ENCODE assay signal across 21 cellular contexts in the genomic region with DNA sequence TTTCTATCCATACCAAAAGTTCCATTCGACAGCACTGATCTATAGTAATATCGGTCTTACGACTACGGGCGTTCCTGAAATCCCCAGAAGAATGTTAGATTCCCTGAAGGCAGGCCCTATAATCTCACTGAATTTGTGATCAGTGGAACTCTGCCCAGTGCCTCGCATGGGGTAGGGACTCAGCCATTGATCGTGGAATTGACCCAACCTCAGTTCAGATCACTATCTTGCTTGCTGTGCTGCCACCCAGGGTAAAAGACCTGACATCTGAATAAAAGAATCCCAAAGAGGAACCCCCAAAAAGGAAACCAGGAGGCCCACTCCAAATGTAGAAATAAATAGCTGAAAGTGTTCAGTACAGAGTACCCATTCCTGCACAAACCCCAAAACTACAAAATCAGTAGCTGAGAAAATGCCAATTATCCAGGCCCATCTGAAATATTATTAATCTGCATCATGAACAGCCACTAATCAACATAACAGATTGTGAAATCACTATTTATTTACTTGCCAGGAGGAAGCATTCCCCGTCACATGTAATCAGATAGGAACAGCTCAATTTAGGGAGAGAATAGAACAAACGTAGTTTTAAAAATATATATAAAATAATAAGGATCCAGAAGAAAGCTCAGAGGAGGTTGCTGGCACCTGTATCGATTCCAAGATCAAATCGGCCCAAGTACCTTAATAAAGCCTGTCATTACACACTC.
DNase-seq lines count a peak whose midpoint lies in the region; ATAC-seq, FAIRE-seq and TF ChIP-seq lines count a peak whose summit lies in the region.
"Had no signal": no experiment of that assay in that cellular context is flagged by ENCODE, and none has a peak within 500 bp of the region (broad histone marks: within the 10 kb centered on the region; RNA-seq: fewer than 3 reads in every experiment).

No MANE protein-coding gene starts in this region.

- no peaks in the 10 kb centered on the region for H3K9me2 ChIP-seq in GM23338 (ENCODE audit: insufficient read depth)

- H3K4me1 Mint-ChIP-seq in GM23338, result no peaks in the 10 kb centered on the region

- FAIRE-seq in HepG2 (lab: Jason Lieb, UNC), result no peak
- FAIRE-seq: A549, D721Med, G401.6, GM12891, GM19239 had no signal

- WGBS in liver, result 47% methylated on average over 11 of the region's 11 CpGs
- WGBS in HepG2 (ENCODE audit: low lambda C conversion rate), result 97% methylated on average over 11 of the region's 11 CpGs
- 31% methylated on average over 11 of the region's 11 CpGs for WGBS in right lobe of liver (ENCODE audit: insufficient coverage, low coverage, low lambda C conversion rate, missing lambda C conversion rate)

- no peaks in the 10 kb centered on the region for H3K9me3 Mint-ChIP-seq in GM23338
- H3K9me3 Mint-ChIP-seq: CD4-positive, alpha-beta T cell; CD8-positive, alpha-beta T cell had no signal

- TF ChIP-seq POLR2A in HepG2 (IDR thresholded peaks at IDR 0.05; ENCODE audit: insufficient read depth in 1 of 2, low read depth in 2 of 2, low read length in 2 of 2) (no peak), right lobe of liver (IDR thresholded peaks at IDR 0.05) (no peak)

- TF ChIP-seq CTCF in liver (IDR thresholded peaks at IDR 0.05; ENCODE audit: low read depth, low read length, missing input control) (no peak), HepG2 (CRISPR knock-in tag; IDR thresholded peaks at IDR 0.05) (no peak), right lobe of liver (IDR thresholded peaks at IDR 0.05) (no peak), GM23338 (conservative IDR thresholded peaks at IDR 0.05; ENCODE audit: low read depth in 2 of 2) (no peak)

- H3K9ac ChIP-seq in liver (ENCODE audit: low read depth in 1 of 2, low read length in 2 of 2) (no peak overlapping the region), HepG2 (ENCODE audit: insufficient read depth, low read depth, low read length) (no peak overlapping the region)
- H3K9ac ChIP-seq: BLaER1 treated with 17β-estradiol and CSF1 and Interleukin-3, amounts not matched to agents 10 nM and 100 nM had no signal

- peaks cover 5% of the 10 kb centered on the region for H3K27me3 Mint-ChIP-seq in GM23338 (ENCODE audit: insufficient read depth, low read depth, poor library complexity)
- H3K27me3 Mint-ChIP-seq: B cell; CD4-positive, alpha-beta T cell had no signal

- TF ChIP-seq RAD21 in liver (IDR thresholded peaks at IDR 0.05) (peak; percentile 51 to 53), HepG2 (CRISPR knock-in tag; IDR thresholded peaks at IDR 0.05) (no peak)

- H3K27me3 ChIP-seq in liver (ENCODE audit: control insufficient read depth in 4 of 4, insufficient read depth in 4 of 4, low read length in 3 of 4), result no peaks in the 10 kb centered on the region
- no peaks in the 10 kb centered on the region for H3K27me3 ChIP-seq in HepG2 (ENCODE audit: control insufficient read depth in 1 of 2, insufficient read depth in 2 of 2, low read length in 2 of 2)
- H3K27me3 ChIP-seq in right lobe of liver, result no peaks in the 10 kb centered on the region
- no peaks in the 10 kb centered on the region for H3K27me3 ChIP-seq in GM23338 (ENCODE audit: insufficient read depth)
- H3K27me3 ChIP-seq: BLaER1 treated with 17β-estradiol and CSF1 and Interleukin-3, amounts not matched to agents 10 nM and 100 nM had no signal

- no TSS peak for BruUV-seq in HepG2 (replicated peaks; lab: Mats Ljungman, UMichigan)

- POLR2A ChIA-PET in HepG2 (lab: Yijun Ruan, JAX), result no interaction called here

- H3K27ac Mint-ChIP-seq in GM23338, result no peak overlapping the region
- H3K27ac Mint-ChIP-seq: B cell; CD4-positive, alpha-beta T cell; CD8-positive, alpha-beta T cell had no signal

- ATAC-seq in HepG2, result no peak
- peak; percentile 80 to 90 (median 86) for ATAC-seq in right lobe of liver
- no peak for ATAC-seq in GM23338
- ATAC-seq: A549; CD8-positive, alpha-beta T cell had no signal

- H4K20me1 ChIP-seq in HepG2 (ENCODE audit: insufficient read depth, low read length), result no peaks in the 10 kb centered on the region
- no peaks in the 10 kb centered on the region for H4K20me1 ChIP-seq in GM23338 (replicated peaks; ENCODE audit: insufficient read depth)

- no peaks in the 10 kb centered on the region; the same call in 2 of the 3 replicates for H3K36me3 Mint-ChIP-seq in GM23338 (ENCODE audit: low read depth)
- H3K36me3 Mint-ChIP-seq: CD8-positive, alpha-beta T cell had no signal

- CTCF ChIA-PET in HepG2 (lab: Yijun Ruan, JAX; ENCODE audit: low intra/inter-chr PET ratio, low total read pairs), result no interaction called here

- peaks cover 0 to 3% (median 0%) of the 10 kb centered on the region in 4 donors for H3K36me3 ChIP-seq in liver (ENCODE audit: control insufficient read depth in 4 of 4, insufficient read depth in 3 of 4, low read depth in 1 of 4, low read length in 3 of 4)
- H3K36me3 ChIP-seq in HepG2 (replicated peaks in 1 of 2; ENCODE audit: control insufficient read depth in 1 of 2, insufficient read depth in 2 of 2, low read length in 2 of 2), result peaks cover 28 to 60% of the 10 kb centered on the region in 2 experiments
- H3K36me3 ChIP-seq in right lobe of liver, result peaks cover 0 to 8% (median 0%) of the 10 kb centered on the region in 4 donors
- H3K36me3 ChIP-seq in GM23338 (ENCODE audit: insufficient read depth), result no peaks in the 10 kb centered on the region

- H3K27ac ChIP-seq in liver (ENCODE audit: low read depth in 1 of 2, low read length in 2 of 2) (peak overlapping the region in 1 of 2 donors; percentile 36), HepG2 (ENCODE audit: extremely low read length, insufficient read depth, low read length) (no peak overlapping the region), right lobe of liver (peak overlapping the region in 2 of 3 donors; percentile 18 to 43), GM23338 (ENCODE audit: low read depth) (no peak overlapping the region)
- H3K27ac ChIP-seq: 22Rv1; A549; BLaER1 treated with 17β-estradiol and CSF1 and Interleukin-3, amounts not matched to agents 10 nM and 100 nM; C4-2B had no signal

- intact Hi-C loops in HepG2 (cut with micrococcal nuclease; ENCODE audit: unreplicated experiment), result no loop called here
- intact Hi-C loops in right lobe of liver (cut with DNase I), result no loop called here

- no peaks in the 10 kb centered on the region for H3K9me3 ChIP-seq in liver (ENCODE audit: control insufficient read depth in 4 of 4, low read length in 3 of 4)
- no peaks in the 10 kb centered on the region for H3K9me3 ChIP-seq in HepG2 (ENCODE audit: low read length)
- no peaks in the 10 kb centered on the region for H3K9me3 ChIP-seq in right lobe of liver
- H3K9me3 ChIP-seq: A549, Caco-2 had no signal

- H3K79me2 ChIP-seq in HepG2 (ENCODE audit: insufficient read depth, low read length) (no peaks in the 10 kb centered on the region), GM23338 (replicated peaks; ENCODE audit: insufficient read depth) (no peaks in the 10 kb centered on the region)

- H3K4me3 ChIP-seq in liver (ENCODE audit: low read depth in 1 of 3, low read length in 3 of 3) (no peak overlapping the region), HepG2 (replicated peaks in 1 of 3; ENCODE audit: insufficient read depth in 1 of 3, low read depth in 2 of 3, low read length in 3 of 3) (no peak overlapping the region), right lobe of liver (no peak overlapping the region), GM23338 (no peak overlapping the region)
- H3K4me3 ChIP-seq: A549; BLaER1 treated with 17β-estradiol and CSF1 and Interleukin-3, amounts not matched to agents 10 nM and 100 nM had no signal

- H3K4me2 ChIP-seq in HepG2 (ENCODE audit: low read depth, low read length), result no peak overlapping the region
- H3K4me2 ChIP-seq in GM23338, result no peak overlapping the region
- H3K4me2 ChIP-seq: A549 had no signal

- no peak overlapping the region for H2AFZ ChIP-seq in HepG2 (ENCODE audit: low read length)
- H2AFZ ChIP-seq in GM23338, result no peak overlapping the region

- H3K4me1 ChIP-seq in liver (ENCODE audit: control insufficient read depth in 4 of 4, insufficient read depth in 4 of 4, low read length in 3 of 4) (peaks cover 5 to 36% (median 29%) of the 10 kb centered on the region in 4 donors), HepG2 (ENCODE audit: insufficient read depth, low read length) (no peaks in the 10 kb centered on the region), right lobe of liver (peaks cover 0 to 35% (median 9%) of the 10 kb centered on the region in 4 donors), GM23338 (ENCODE audit: insufficient read depth) (no peaks in the 10 kb centered on the region)
- H3K4me1 ChIP-seq: Caco-2 had no signal

- DNase-seq in HepG2 (ENCODE audit: low spot score) (no peak), right lobe of liver (peak in 1 of 3 donors; percentile 74), GM23338 (ENCODE audit: low spot score) (no peak), T1000 (lab: John Stamatoyannopoulos, UW) (no peak)
- DNase-seq: AML-193; Caco-2; Calu3; CD4-positive, alpha-beta T cell; CD8-positive, alpha-beta T cell; DMS79 treated with DMSO at 0.1 percent for 48 hours; GF-D8 had no signal

- in situ Hi-C loops in HepG2 (cut with HindIII; ENCODE audit: extremely low pct_ligation_motif_present, low pct_unique_long_range_greater_than_20kb), result loop anchor here (25.0 kb wide), 1 partner anchor 314 kb away; no protein-coding TSS in a partner anchor

- H3F3A ChIP-seq in GM23338 (replicated peaks; ENCODE audit: low read depth), result no peaks in the 10 kb centered on the region

- H3K4me3 Mint-ChIP-seq in GM23338, result no peak overlapping the region
- H3K4me3 Mint-ChIP-seq: B cell; CD4-positive, alpha-beta T cell; CD8-positive, alpha-beta T cell had no signal

- no peak for TF ChIP-seq EP300 in HepG2 (IDR thresholded peaks at IDR 0.05; ENCODE audit: low read depth in 2 of 2, low read length in 2 of 2)
- TF ChIP-seq EP300 in HepG2 (CRISPR knock-in tag; IDR thresholded peaks at IDR 0.05; ENCODE audit: borderline replicate concordance), result no peak

TF ChIP-seq in liver, 16 proteins besides CTCF, POLR2A, EP300 and RAD21:
- TF ChIP-seq HNF4A (conservative IDR thresholded peaks at IDR 0.05) (peak in 1 of 2 donors; percentile 38), JUND (IDR thresholded peaks at IDR 0.05) (no peak), RXRA (IDR thresholded peaks at IDR 0.05) (peak; percentile 46 to 70)
TF ChIP-seq in liver: peak in this region for 2.

TF ChIP-seq in HepG2, 621 proteins besides CTCF, POLR2A, EP300 and RAD21:
- no peak for TF ChIP-seq SP140L (CRISPR knock-in tag; IDR thresholded peaks at IDR 0.05; ENCODE audit: borderline replicate concordance)
- TF ChIP-seq SP5 (CRISPR knock-in tag; IDR thresholded peaks at IDR 0.05; ENCODE audit: borderline replicate concordance, low read depth), result no peak
- TF ChIP-seq RELA (CRISPR knock-in tag; IDR thresholded peaks at IDR 0.05), result no peak
- TF ChIP-seq ZNF589 (CRISPR knock-in tag; conservative IDR thresholded peaks at IDR 0.05), result no peak
- no peak for TF ChIP-seq BRCA1 (CRISPR knock-in tag; IDR thresholded peaks at IDR 0.05)

TF ChIP-seq in GM23338, 12 proteins besides CTCF, POLR2A, EP300 and RAD21 (continues in another document):
- TF ChIP-seq CREB1 (CRISPR knock-in tag; IDR thresholded peaks at IDR 0.05; ENCODE audit: low read depth) (no peak), EZH2 (IDR thresholded peaks at IDR 0.05; ENCODE audit: low read depth, unreplicated experiment) (no peak)

Comparison
In these comparisons a context has a peak if more than half of its experiments do, and no peak if none do; other contexts are left out.
1. H3K27ac ChIP-seq: peak in right lobe of liver (2 of 3); none in HepG2 (single experiment) and GM23338 (single experiment).
2. ATAC-seq: peak in right lobe of liver (4 of 4); none in HepG2 (single experiment) and GM23338 (single experiment).